1 cellular context compared by ENCODE assay signal in genomic region chr10:114786492-114786891, GRCh38.
TF ChIP-seq lines count a peak whose summit lies in the region.

No MANE protein-coding gene starts in this region.

TF ChIP-seq in HepG2, 621 proteins besides CTCF, POLR2A, EP300 and RAD21 (continued from another document):
- TF ChIP-seq ARID3A (IDR thresholded peaks at IDR 0.05; ENCODE audit: low read depth, low read length): peak; percentile 46; the same call in 1 of the 2 replicates
- TF ChIP-seq SMC3 (IDR thresholded peaks at IDR 0.05; ENCODE audit: low read length): 0 out of 2 replicates have a peak, but pooled peaks have one; percentile 30
